ENCODE assay signal across 9 cellular contexts in the genomic region with DNA sequence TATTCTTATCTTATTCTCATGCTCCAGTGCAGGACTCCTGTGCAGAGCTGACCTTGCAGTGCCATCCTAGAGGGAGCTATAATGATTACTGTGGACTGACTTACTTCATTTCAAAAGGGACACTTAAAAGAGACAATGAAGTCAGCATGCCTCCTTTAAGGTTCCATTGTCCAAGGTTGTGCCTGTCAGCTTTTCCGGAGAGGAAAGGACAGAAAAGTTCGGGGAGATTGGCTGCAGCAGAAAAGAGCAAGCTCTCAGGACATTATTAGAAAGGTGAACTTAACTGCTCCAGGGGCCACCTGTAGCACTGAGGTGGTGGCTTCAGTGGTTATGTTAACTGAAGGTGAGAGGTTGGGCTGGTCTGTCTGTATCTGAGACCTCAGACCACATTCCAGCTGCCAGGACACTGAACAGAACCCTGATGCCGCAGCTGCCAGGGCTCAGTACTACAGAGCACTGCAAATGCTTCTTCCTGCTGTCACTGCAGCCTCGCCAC.
DNase-seq lines count a peak whose midpoint lies in the region; ATAC-seq, FAIRE-seq and TF ChIP-seq lines count a peak whose summit lies in the region.
"Had no signal": no experiment of that assay in that cellular context is flagged by ENCODE, and none has a peak within 500 bp of the region (broad histone marks: within the 10 kb centered on the region; RNA-seq: fewer than 3 reads in every experiment).

No MANE protein-coding gene starts in this region.

- H3K9me2 ChIP-seq in HCT116 (ENCODE audit: insufficient read depth) = no peaks in the 10 kb centered on the region

- intact Hi-C loops in HCT116 (cut with micrococcal nuclease) = no loop called here

- H3K4me3 ChIP-seq in HCT116 (replicated peaks in 1 of 2; ENCODE audit: low read depth in 1 of 2, low read length in 2 of 2) = no peak overlapping the region
- H3K4me3 ChIP-seq in kidney epithelial cell (ENCODE audit: low read depth, low read length) = no peak overlapping the region
- H3K4me3 ChIP-seq: lung had no signal

- H3K27me3 ChIP-seq in HCT116 (ENCODE audit: insufficient read depth, low read length) (no peaks in the 10 kb centered on the region), kidney epithelial cell (ENCODE audit: control insufficient read depth, insufficient read depth, low read length) (no peaks in the 10 kb centered on the region)

- no peak overlapping the region for H3K4me2 ChIP-seq in HCT116 (ENCODE audit: low read length)

- H3K79me2 ChIP-seq in HCT116 (ENCODE audit: insufficient read depth, low read length) = no peaks in the 10 kb centered on the region

- no peaks in the 10 kb centered on the region for H3K9me3 ChIP-seq in HCT116 (ENCODE audit: control insufficient read depth in 1 of 2, insufficient read depth in 1 of 2, low read depth in 1 of 2, low read length in 2 of 2)

- no peaks in the 10 kb centered on the region for H3K36me3 ChIP-seq in HCT116 (ENCODE audit: control insufficient read depth in 1 of 2, insufficient read depth in 2 of 2, low read length in 2 of 2)
- no peaks in the 10 kb centered on the region for H3K36me3 ChIP-seq in kidney epithelial cell (ENCODE audit: control insufficient read depth, insufficient read depth, low read length)

- TF ChIP-seq RAD21 in HCT116 (IDR thresholded peaks at IDR 0.05; ENCODE audit: low read depth) = no peak

- peak; percentile 10 to 27 (median 24); a peak in 2 of 6 replicates for TF ChIP-seq CTCF in HCT116 (IDR thresholded peaks at IDR 0.05 in 2 of 3, conservative IDR thresholded peaks at IDR 0.05 in 1 of 3; ENCODE audit: borderline replicate concordance in 1 of 3, insufficient read depth in 1 of 3, low read depth in 2 of 3, low read length in 2 of 3)
- TF ChIP-seq CTCF in kidney epithelial cell (IDR thresholded peaks at IDR 0.05; ENCODE audit: insufficient read depth, low read length, poor library complexity, severe bottlenecking) = peak; percentile 23

- no peak overlapping the region for H3K9ac ChIP-seq in HCT116 (ENCODE audit: low read length)

- RAD21 ChIA-PET in HCT116 (lab: Charles Lee; ENCODE audit: low non-redundant PET in 1 of 2, low total read pairs in 2 of 2, uncharacterized antibody in 2 of 2, unreplicated experiment in 2 of 2) = no interaction called here

- DNase-seq in GM12891 (ENCODE audit: insufficient read length, low spot score) = no peak
- no peak for DNase-seq in HCT116 (ENCODE audit: low read depth, low spot score)
- DNase-seq in NAMALWA (ENCODE audit: low spot score) = peak; percentile 25
- DNase-seq in kidney epithelial cell (ENCODE audit: low read depth) = no peak
- DNase-seq in HTR-8/SVneo (ENCODE audit: insufficient read length, low spot score) = no peak
- no peak for DNase-seq in DMS153 (lab: John Stamatoyannopoulos, UW)
- no peak for DNase-seq in occipital lobe (lab: John Stamatoyannopoulos, UW)
- DNase-seq in stimulated activated CD4-positive, alpha-beta T cell treated with anti-CD3 and anti-CD28 coated beads, Interleukin-4, amount 100 ng/mL, for 1 hour = no peak

- POLR2A ChIA-PET in HCT116 (lab: Charles Lee) = no interaction called here

- H3K4me1 ChIP-seq in HCT116 (ENCODE audit: control insufficient read depth in 1 of 2, insufficient read depth in 2 of 2, low read length in 2 of 2) = peaks cover 0 to 3% of the 10 kb centered on the region in 2 experiments; a peak in 1 of 4 replicates

- no peak overlapping the region for H3K27ac ChIP-seq in HCT116 (ENCODE audit: low read depth, low read length)

- no peaks in the 10 kb centered on the region for H4K20me1 ChIP-seq in HCT116 (ENCODE audit: insufficient read depth)

- peak; percentile 89 for ATAC-seq in HCT116

- peak overlapping the region; percentile 13 for H2AFZ ChIP-seq in HCT116 (ENCODE audit: low read depth, low read length, poor library complexity, severe bottlenecking)

- CTCF ChIA-PET in HCT116 (lab: Charles Lee) = interaction anchor here (0.7 to 1.4 kb wide), 2 partner anchors 11 to 15 kb away, joined by 3 to 4 read pairs; no protein-coding TSS in a partner anchor

- TF ChIP-seq POLR2A in GM12891 (IDR thresholded peaks at IDR 0.05; ENCODE audit: low read depth, low read length) = no peak
- no peak for TF ChIP-seq POLR2A in HCT116 (IDR thresholded peaks at IDR 0.05; ENCODE audit: borderline replicate concordance, extremely low read depth, insufficient read depth, insufficient read length)

- no TSS peak for BruUV-seq in HCT116 (replicated peaks; lab: Mats Ljungman, UMichigan)

- FAIRE-seq in GM12891 (lab: Jason Lieb, UNC) (peak; percentile 81), HTR-8/SVneo (lab: Jason Lieb, UNC) (no peak)

TF ChIP-seq in GM12891, 5 proteins besides CTCF, POLR2A, EP300 and RAD21:
- TF ChIP-seq PAX5 (IDR thresholded peaks at IDR 0.05; ENCODE audit: insufficient read depth, low read length, severe bottlenecking) (no peak), SPI1 (IDR thresholded peaks at IDR 0.05; ENCODE audit: low read depth, low read length) (no peak), TAF1 (IDR thresholded peaks at IDR 0.05; ENCODE audit: low read depth, low read length) (no peak), POU2F2 (IDR thresholded peaks at IDR 0.05; ENCODE audit: low read depth, low read length) (no peak), POLR2AphosphoS5 (IDR thresholded peaks at IDR 0.05; ENCODE audit: low read depth, low read length) (no peak)

TF ChIP-seq in HCT116, 20 proteins besides CTCF, POLR2A, EP300 and RAD21:
- TF ChIP-seq, protein P1, sequence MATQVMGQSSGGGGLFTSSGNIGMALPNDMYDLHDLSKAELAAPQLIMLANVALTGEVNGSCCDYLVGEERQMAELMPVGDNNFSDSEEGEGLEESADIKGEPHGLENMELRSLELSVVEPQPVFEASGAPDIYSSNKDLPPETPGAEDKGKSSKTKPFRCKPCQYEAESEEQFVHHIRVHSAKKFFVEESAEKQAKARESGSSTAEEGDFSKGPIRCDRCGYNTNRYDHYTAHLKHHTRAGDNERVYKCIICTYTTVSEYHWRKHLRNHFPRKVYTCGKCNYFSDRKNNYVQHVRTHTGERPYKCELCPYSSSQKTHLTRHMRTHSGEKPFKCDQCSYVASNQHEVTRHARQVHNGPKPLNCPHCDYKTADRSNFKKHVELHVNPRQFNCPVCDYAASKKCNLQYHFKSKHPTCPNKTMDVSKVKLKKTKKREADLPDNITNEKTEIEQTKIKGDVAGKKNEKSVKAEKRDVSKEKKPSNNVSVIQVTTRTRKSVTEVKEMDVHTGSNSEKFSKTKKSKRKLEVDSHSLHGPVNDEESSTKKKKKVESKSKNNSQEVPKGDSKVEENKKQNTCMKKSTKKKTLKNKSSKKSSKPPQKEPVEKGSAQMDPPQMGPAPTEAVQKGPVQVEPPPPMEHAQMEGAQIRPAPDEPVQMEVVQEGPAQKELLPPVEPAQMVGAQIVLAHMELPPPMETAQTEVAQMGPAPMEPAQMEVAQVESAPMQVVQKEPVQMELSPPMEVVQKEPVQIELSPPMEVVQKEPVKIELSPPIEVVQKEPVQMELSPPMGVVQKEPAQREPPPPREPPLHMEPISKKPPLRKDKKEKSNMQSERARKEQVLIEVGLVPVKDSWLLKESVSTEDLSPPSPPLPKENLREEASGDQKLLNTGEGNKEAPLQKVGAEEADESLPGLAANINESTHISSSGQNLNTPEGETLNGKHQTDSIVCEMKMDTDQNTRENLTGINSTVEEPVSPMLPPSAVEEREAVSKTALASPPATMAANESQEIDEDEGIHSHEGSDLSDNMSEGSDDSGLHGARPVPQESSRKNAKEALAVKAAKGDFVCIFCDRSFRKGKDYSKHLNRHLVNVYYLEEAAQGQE (IDR thresholded peaks at IDR 0.05; ENCODE audit: low read depth) = no peak
- no peak for TF ChIP-seq EZH2phosphoT487 (IDR thresholded peaks at IDR 0.05; ENCODE audit: borderline replicate concordance)
- no peak for TF ChIP-seq SRF (IDR thresholded peaks at IDR 0.05; ENCODE audit: low read depth)
- no peak for TF ChIP-seq SP1 (IDR thresholded peaks at IDR 0.05; ENCODE audit: low read depth)
- no peak for TF ChIP-seq YY1 (IDR thresholded peaks at IDR 0.05; ENCODE audit: extremely low read depth, insufficient replicate concordance, low read depth, low read length)
- TF ChIP-seq CBX3 (IDR thresholded peaks at IDR 0.05; ENCODE audit: low read depth) = no peak
- TF ChIP-seq ZNF274 (IDR thresholded peaks at IDR 0.05; ENCODE audit: low read depth, low read length) = no peak
- TF ChIP-seq EZH2 (IDR thresholded peaks at IDR 0.05) = no peak
- TF ChIP-seq TCF7L2 (IDR thresholded peaks at IDR 0.05; ENCODE audit: borderline replicate concordance, extremely low read depth, insufficient read depth, insufficient read length) = no peak
- no peak for TF ChIP-seq CEBPB (IDR thresholded peaks at IDR 0.05; ENCODE audit: low read depth)
- TF ChIP-seq FOSL1 (IDR thresholded peaks at IDR 0.05; ENCODE audit: low read depth) = no peak
- no peak for TF ChIP-seq POLR2AphosphoS5 (IDR thresholded peaks at IDR 0.05; ENCODE audit: low read depth, low read length)
- no peak for TF ChIP-seq ELF1 (IDR thresholded peaks at IDR 0.05; ENCODE audit: borderline replicate concordance, low read depth)
- TF ChIP-seq SIN3A (IDR thresholded peaks at IDR 0.05; ENCODE audit: low read depth) = no peak
